Comparison of ENCODE assay signal across 19 cellular contexts in the genomic region with DNA sequence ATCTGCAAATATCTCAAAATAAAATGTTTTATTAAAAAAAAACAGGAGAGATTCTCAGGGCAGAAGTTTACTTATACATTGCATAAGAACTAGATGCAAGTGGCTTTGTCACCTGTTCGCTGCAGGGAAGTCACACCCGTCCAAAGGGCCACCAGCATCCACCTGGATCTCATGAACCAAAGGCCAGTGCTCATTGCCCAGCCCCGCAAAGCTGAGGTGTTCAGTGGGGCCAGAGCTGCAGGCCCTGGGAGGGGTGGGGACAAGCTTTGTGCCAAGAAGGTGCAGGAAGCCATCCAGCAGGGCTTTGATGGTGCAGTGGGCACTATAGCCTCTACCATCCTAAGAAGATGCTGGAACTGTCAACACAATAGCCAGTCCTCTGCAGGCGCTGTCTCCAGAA. TPM values are rescaled to one million over a fixed set of nuclear protein-coding genes. Genes with fewer than 3 reads are reported as not detected.
DNase-seq lines count a peak whose midpoint lies in the region; FAIRE-seq and TF ChIP-seq lines count a peak whose summit lies in the region.
"Had no signal": no experiment of that assay in that cellular context is flagged by ENCODE, and none has a peak within 500 bp of the region (broad histone marks: within the 10 kb centered on the region; RNA-seq: fewer than 3 reads in every experiment).

No MANE protein-coding gene starts in this region.

- H3K4me1 ChIP-seq in Loucy (ENCODE audit: insufficient read depth, low read length, poor library complexity, severe bottlenecking) (peaks cover 18% of the 10 kb centered on the region), H1 (replicated peaks in 1 of 4; ENCODE audit: control insufficient read depth in 3 of 4, insufficient read depth in 4 of 4, low read length in 3 of 4) (no peaks in the 10 kb centered on the region), small intestine (ENCODE audit: control insufficient read depth in 2 of 2, insufficient read depth in 1 of 2, low read depth in 1 of 2, low read length in 1 of 2) (no peaks in the 10 kb centered on the region)
- H3K4me1 ChIP-seq: BE2C had no signal

- no peaks in the 10 kb centered on the region for H3K23me2 ChIP-seq in H1 (ENCODE audit: low read depth, low read length)

- no peak overlapping the region for H3K4me2 ChIP-seq in Loucy (ENCODE audit: low read depth, low read length, poor library complexity, severe bottlenecking)
- no peak overlapping the region for H3K4me2 ChIP-seq in H1 (ENCODE audit: insufficient read depth in 1 of 2, low read depth in 2 of 2, low read length in 2 of 2)

- no peak overlapping the region for H2AK5ac ChIP-seq in H1 (ENCODE audit: low read depth, low read length)

- no peak overlapping the region for H3K4ac ChIP-seq in H1 (replicated peaks; ENCODE audit: insufficient read length, low read depth, low read length)

- no peak overlapping the region for H3K14ac ChIP-seq in H1 (ENCODE audit: insufficient read length)

- no peak overlapping the region for H2BK12ac ChIP-seq in H1 (ENCODE audit: low read depth, low read length)

- H3K18ac ChIP-seq in H1 (ENCODE audit: extremely low read depth, low read length): no peak overlapping the region

- H4K8ac ChIP-seq in H1 (ENCODE audit: extremely low read depth, insufficient read depth, low read length): peak overlapping the region; percentile 35

- H4K91ac ChIP-seq in H1 (replicated peaks; ENCODE audit: insufficient read length, low read length): no peak overlapping the region

- H3K27ac ChIP-seq in H1 (ENCODE audit: low read depth, low read length): no peak overlapping the region
- no peak overlapping the region for H3K27ac ChIP-seq in small intestine (ENCODE audit: low read depth in 1 of 2, low read length in 1 of 2)
- H3K27ac ChIP-seq: C4-2B had no signal

- no peak for FAIRE-seq in H1 (lab: Jason Lieb, UNC)
- no peak for FAIRE-seq in small intestine (lab: Jason Lieb, UNC)
- FAIRE-seq: A204.1, D721Med, GM12878 had no signal

- no peak overlapping the region for H3K23ac ChIP-seq in H1 (ENCODE audit: insufficient read length)

- no peak overlapping the region for H3K56ac ChIP-seq in H1 (replicated peaks; ENCODE audit: insufficient read length, low read depth, low read length)

- no peak for TF ChIP-seq RAD21 in H1 (IDR thresholded peaks at IDR 0.05 in 1 of 2, conservative IDR thresholded peaks at IDR 0.05 in 1 of 2; ENCODE audit: low read depth in 2 of 2, low read length in 2 of 2)

- H3K36me3 Mint-ChIP-seq in chondrocyte (ENCODE audit: low read depth): peaks cover 1% of the 10 kb centered on the region

- no peak overlapping the region for H3K27ac Mint-ChIP-seq in chondrocyte (ENCODE audit: unreplicated experiment)
- H3K27ac Mint-ChIP-seq: CD4-positive, alpha-beta T cell; H9 had no signal

- H3K27me3 ChIP-seq in Loucy (ENCODE audit: insufficient read depth, low read length, poor library complexity, severe bottlenecking) (no peaks in the 10 kb centered on the region), H1 (replicated peaks in 1 of 4; ENCODE audit: control insufficient read depth in 3 of 4, extremely low read depth in 1 of 4, insufficient read depth in 3 of 4, low read length in 3 of 4) (no peaks in the 10 kb centered on the region), small intestine (ENCODE audit: control insufficient read depth in 2 of 2, insufficient read depth in 2 of 2, low read length in 2 of 2) (no peaks in the 10 kb centered on the region)

- DNase-seq in H1 (ENCODE audit: low read depth in 1 of 2, low spot score in 2 of 2) (no peak), small intestine (peak; percentile 52), activated T-cell treated with anti-CD3 and anti-CD28 coated beads for 4 hours (no peak), DMS 273 (lab: John Stamatoyannopoulos, UW; ENCODE audit: unreplicated experiment) (no peak), chondrocyte (ENCODE audit: low spot score) (no peak), LoVo (ENCODE audit: low spot score) (no peak)
- DNase-seq: ACHN; BE2C; Caco-2; CD4-positive, alpha-beta T cell; DMS153; DMS79; GOT3; H9 had no signal

- H3K79me1 ChIP-seq in H1 (ENCODE audit: low read depth, low read length): no peaks in the 10 kb centered on the region

- H3K79me2 ChIP-seq in Loucy (ENCODE audit: insufficient read depth, low read length) (no peaks in the 10 kb centered on the region), H1 (ENCODE audit: control insufficient read depth in 1 of 2, insufficient read depth in 2 of 2, low read length in 2 of 2) (no peaks in the 10 kb centered on the region)

- H3K9me2 ChIP-seq in Loucy (replicated peaks; ENCODE audit: low read depth, low read length): no peaks in the 10 kb centered on the region

- H3K4me3 ChIP-seq in Loucy (ENCODE audit: low read length, poor library complexity, severe bottlenecking): no peak overlapping the region
- no peak overlapping the region for H3K4me3 ChIP-seq in H1 (ENCODE audit: extremely low read depth in 1 of 4, insufficient read depth in 2 of 4, low read depth in 3 of 4, low read length in 4 of 4)
- no peak overlapping the region for H3K4me3 ChIP-seq in small intestine (ENCODE audit: low read depth in 1 of 2, low read length in 2 of 2)
- H3K4me3 ChIP-seq: GM12878 had no signal

- H3K9me3 Mint-ChIP-seq in chondrocyte (ENCODE audit: low read depth): no peaks in the 10 kb centered on the region
- H3K9me3 Mint-ChIP-seq: CD4-positive, alpha-beta T cell; H9 had no signal

- H3K4me1 Mint-ChIP-seq in chondrocyte (ENCODE audit: low read depth): peaks cover 9% of the 10 kb centered on the region

- WGBS in H1 (ENCODE audit: extremely low coverage in 1 of 2, insufficient coverage in 1 of 2, insufficient read length in 1 of 2, insufficient replicate concordance in 2 of 2, low coverage in 1 of 2, low lambda C conversion rate in 2 of 2, missing lambda C conversion rate in 1 of 2), 2 experiments: 97% methylated on average over 4 of the region's 4 CpGs; no CpG with 5 or more reads in 1 of the 2 experiments
- WGBS in small intestine, 3 donors: 21 to 74% (median 50%) methylated on average over 4 of the region's 4 CpGs

- H3K9ac ChIP-seq in Loucy (ENCODE audit: low read depth, low read length, poor library complexity, severe bottlenecking) (no peak overlapping the region), H1 (replicated peaks in 1 of 4; ENCODE audit: extremely low read depth in 1 of 4, low read depth in 3 of 4, low read length in 3 of 4) (no peak overlapping the region)

- no peaks in the 10 kb centered on the region for H3K9me3 ChIP-seq in Loucy (ENCODE audit: insufficient read depth, low read depth, low read length)
- no peaks in the 10 kb centered on the region for H3K9me3 ChIP-seq in H1 (ENCODE audit: insufficient read depth in 2 of 2, low read depth in 1 of 2, low read length in 1 of 2)
- no peaks in the 10 kb centered on the region for H3K9me3 ChIP-seq in small intestine (ENCODE audit: control insufficient read depth, low read depth)
- H3K9me3 ChIP-seq: BE2C, Caco-2 had no signal

- TF ChIP-seq POLR2A in H1 (IDR thresholded peaks at IDR 0.05; ENCODE audit: control extremely low read depth in 1 of 2, low read depth in 2 of 2, low read length in 2 of 2): no peak

- no peak overlapping the region for H2BK5ac ChIP-seq in H1 (ENCODE audit: low read depth, low read length)

- H2BK20ac ChIP-seq in H1 (ENCODE audit: low read length): no peak overlapping the region

- H3K36me3 ChIP-seq in Loucy (ENCODE audit: insufficient read depth, low read length) (no peaks in the 10 kb centered on the region), H1 (ENCODE audit: control insufficient read depth in 2 of 4, insufficient read depth in 4 of 4, low read length in 3 of 4) (no peaks in the 10 kb centered on the region), small intestine (ENCODE audit: control insufficient read depth in 2 of 2, insufficient read depth in 2 of 2, low read length in 2 of 2) (no peaks in the 10 kb centered on the region)
- H3K36me3 ChIP-seq: BE2C had no signal

- H2AFZ ChIP-seq in Loucy (ENCODE audit: low read length) (peak overlapping the region; percentile 55), H1 (ENCODE audit: low read length) (no peak overlapping the region)

- H3K4me3 Mint-ChIP-seq in chondrocyte (ENCODE audit: unreplicated experiment): no peak overlapping the region
- H3K4me3 Mint-ChIP-seq: CD4-positive, alpha-beta T cell; H9 had no signal

- H3F3A ChIP-seq in Loucy (ENCODE audit: low read depth): no peaks in the 10 kb centered on the region

- CTCF ChIA-PET in H1 (lab: Charles Lee; ENCODE audit: partially characterized antibody): interaction anchor here (1.1 to 1.9 kb wide), 4 partner anchors 10 to 222 kb away, joined by 3 to 7 read pairs (median 3); no protein-coding TSS in a partner anchor

- TF ChIP-seq EP300 in H1 (IDR thresholded peaks at IDR 0.05; ENCODE audit: borderline replicate concordance in 1 of 2, low read depth in 2 of 2, low read length in 2 of 2): no peak

- TF ChIP-seq CTCF in Loucy (conservative IDR thresholded peaks at IDR 0.05; ENCODE audit: low read length): no peak
- no peak for TF ChIP-seq CTCF in H1 (IDR thresholded peaks at IDR 0.05; ENCODE audit: control extremely low read depth in 1 of 3, insufficient read depth in 1 of 3, low read depth in 1 of 3, low read length in 3 of 3)
- no peak for TF ChIP-seq CTCF in chondrocyte (IDR thresholded peaks at IDR 0.05)

- H2BK15ac ChIP-seq in H1 (ENCODE audit: low read length): no peak overlapping the region

- no peak overlapping the region for H2BK120ac ChIP-seq in H1 (replicated peaks; ENCODE audit: low read depth, low read length)

- POLR2A ChIA-PET in H1 (lab: Charles Lee; ENCODE audit: partially characterized antibody): no interaction called here

- no peaks in the 10 kb centered on the region for H4K20me1 ChIP-seq in Loucy (ENCODE audit: insufficient read depth, low read length, poor library complexity, severe bottlenecking)
- H4K20me1 ChIP-seq in H1 (replicated peaks in 1 of 2; ENCODE audit: control insufficient read depth in 1 of 2, insufficient read depth in 2 of 2, low read length in 2 of 2): no peaks in the 10 kb centered on the region

- no peak overlapping the region for H4K5ac ChIP-seq in H1 (ENCODE audit: insufficient read length, low read depth, low read length)

- peaks cover 2% of the 10 kb centered on the region for H3K27me3 Mint-ChIP-seq in chondrocyte (ENCODE audit: low read depth)
- H3K27me3 Mint-ChIP-seq: CD4-positive, alpha-beta T cell had no signal

RNA-seq across cellular contexts. Expression of a gene that starts 15.6 kb away (rescaled TPM):
- total RNA-seq in H1 (2021; fragmentation: NEBNext Ultra II Directional; extraction: Animal tissue kit (Norgen Biotek cat#: 25700)): 0.07 TPM in 1 of 2 replicates, not detected in the other
- under 0.01 and 0.02 TPM in 2 replicates for polyA plus RNA-seq in H1 (2011; rRNA removed)
- polyA plus RNA-seq in H1 (2011; cell fraction: cytosol; rRNA removed): 0.01 TPM
- 0.03 TPM for polyA plus RNA-seq in H1 (2011; cell fraction: nucleus; rRNA removed)
- 0.03 to 0.04 TPM (median 0.03 TPM) in 3 of 4 replicates, not detected in the other for polyA plus RNA-seq in H1 (2012, experiment 1 of 2)
- not detected for polyA plus RNA-seq in H1 (2012, experiment 2 of 2)
- 0.08 TPM for polyA plus RNA-seq in H1 (2013, experiment 1 of 2)
- polyA plus RNA-seq in H1 (2013, experiment 2 of 2): 0.07 TPM
- 0.02 and 0.03 TPM in 2 replicates for polyA minus RNA-seq in H1 (2011; rRNA and poly(A)+ RNA removed)
- not detected for polyA minus RNA-seq in H1 (2011; cell fraction: cytosol; rRNA and poly(A)+ RNA removed)
- polyA minus RNA-seq in H1 (2011; cell fraction: nucleus; rRNA and poly(A)+ RNA removed): not detected
- 10 to 100 TPM in 1 of 3 donors, 1 to 10 TPM in 1, under 1 TPM in 1; 0.67 to 36.7 (median 1.6) TPM for polyA plus RNA-seq in small intestine
- total RNA-seq in chondrocyte: 0.17 to 3.7 TPM (median 3.4 TPM) in 3 replicates
- total RNA-seq: Caco-2, H9 had no signal

RNA-seq across cellular contexts. Expression of a gene that starts 52.2 kb away (rescaled TPM):
- 0.43 and 0.75 TPM in 2 replicates for total RNA-seq in H1 (2021; fragmentation: NEBNext Ultra II Directional; extraction: Animal tissue kit (Norgen Biotek cat#: 25700))
- polyA plus RNA-seq in H1 (2011; rRNA removed): 0.21 and 0.46 TPM in 2 replicates
- polyA plus RNA-seq in H1 (2011; cell fraction: cytosol; rRNA removed): 0.28 TPM
- polyA plus RNA-seq in H1 (2011; cell fraction: nucleus; rRNA removed): 0.68 TPM
- 0.16 to 0.40 TPM (median 0.22 TPM) in 4 replicates for polyA plus RNA-seq in H1 (2012, experiment 1 of 2)
- polyA plus RNA-seq in H1 (2012, experiment 2 of 2): 0.31 TPM
- 0.36 TPM for polyA plus RNA-seq in H1 (2013, experiment 1 of 2)
- 0.33 TPM for polyA plus RNA-seq in H1 (2013, experiment 2 of 2)
- polyA minus RNA-seq in H1 (2011; rRNA and poly(A)+ RNA removed): 0.12 and 0.19 TPM in 2 replicates
- polyA minus RNA-seq in H1 (2011; cell fraction: cytosol; rRNA and poly(A)+ RNA removed): not detected
- 0.40 TPM for polyA minus RNA-seq in H1 (2011; cell fraction: nucleus; rRNA and poly(A)+ RNA removed)
- polyA plus RNA-seq in small intestine: 10 to 100 TPM in 1 of 3 donors, 1 to 10 TPM in 2; 1.8 to 29.6 (median 2.2) TPM
- 8.0 to 38.2 TPM (median 37.5 TPM) in 3 replicates for total RNA-seq in chondrocyte
- total RNA-seq: GM12878 had no signal
- polyA plus RNA-seq: GM12878 had no signal
